27 cellular contexts compared by ENCODE assay signal in the genomic region with DNA sequence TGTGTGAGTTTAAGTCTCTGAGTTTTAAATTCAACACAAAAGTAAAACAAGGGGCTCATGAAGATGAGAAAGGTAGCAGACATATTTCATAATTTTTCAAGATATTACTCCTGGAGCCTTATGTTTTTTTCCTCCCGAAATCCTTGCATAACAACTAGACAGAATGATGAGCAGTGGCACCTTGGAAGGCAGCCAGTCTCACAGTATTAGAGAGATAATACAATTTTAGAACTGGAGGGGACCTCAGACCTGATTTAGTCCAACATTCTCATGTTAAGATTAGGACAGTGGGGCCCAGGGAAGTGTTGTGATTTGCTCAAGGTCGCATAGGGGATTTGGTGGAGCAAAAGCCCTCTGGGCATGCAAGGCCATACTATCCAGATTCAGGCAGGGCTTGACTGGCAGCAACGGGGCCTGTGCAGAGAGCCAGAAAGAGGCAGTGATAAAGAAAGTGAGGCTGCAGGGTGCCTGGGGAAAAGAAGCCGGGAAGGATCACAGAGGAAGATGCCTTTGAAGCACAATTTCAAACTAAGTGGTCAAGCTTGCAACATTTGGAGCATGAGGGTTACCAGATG. TPM values are rescaled to one million over a fixed set of nuclear protein-coding genes. Genes with fewer than 3 reads are reported as not detected.
A peak's percentile ranks its signal among the peaks of the same experiment; 100 is the strongest.
DNase-seq lines count a peak whose midpoint lies in the region; ATAC-seq and TF ChIP-seq lines count a peak whose summit lies in the region.
"Had no signal": no experiment of that assay in that cellular context is flagged by ENCODE, and none has a peak within 500 bp of the region (broad histone marks: within the 10 kb centered on the region; RNA-seq: fewer than 3 reads in every experiment).

No MANE protein-coding gene starts in this region.

- peak; percentile 80 for ATAC-seq in Right ventricle myocardium inferior
- ATAC-seq in left lobe of liver, result peak; percentile 70
- no peak for ATAC-seq in GM18867 (IDR thresholded peaks at IDR 0.05; ENCODE audit: unreplicated experiment)
- ATAC-seq in activated T-cell treated with anti-CD3 and anti-CD28 coated beads, Interleukin-2, amount 50 U/mL, for 72 hours (replicated peaks in 1 of 2), result no peak
- ATAC-seq: activated CD8-positive, alpha-beta memory T cell treated with anti-CD3 and anti-CD28 coated beads, Interleukin-2, amount 10 ng/mL, durations not matched to agents 7 days and 5 days; activated T-helper 17 cell treated with anti-CD3 and anti-CD28 coated beads, Interleukin-2, amount 50 U/mL, for 72 hours; naive thymus-derived CD8-positive, alpha-beta T cell had no signal

- TF ChIP-seq CTCF in endodermal cell (conservative IDR thresholded peaks at IDR 0.05), result no peak
- no peak for TF ChIP-seq CTCF in progenitor cell of endocrine pancreas (IDR thresholded peaks at IDR 0.05; ENCODE audit: unreplicated experiment)

- intact Hi-C loops in Right ventricle myocardium inferior (cut with DNase I), result no loop called here
- intact Hi-C loops in cardiac septum (cut with DNase I), result loop anchor here (5.0 kb wide), 1 partner anchor 117 kb away; no protein-coding TSS in a partner anchor

- H3K36me3 Mint-ChIP-seq in endodermal cell (ENCODE audit: low read depth), result no peaks in the 10 kb centered on the region
- no peaks in the 10 kb centered on the region for H3K36me3 Mint-ChIP-seq in activated T-cell treated with anti-CD3 and anti-CD28 coated beads, Interleukin-2, amount 50 U/mL, for 72 hours (ENCODE audit: insufficient read depth in 2 of 2)
- H3K36me3 Mint-ChIP-seq in progenitor cell of endocrine pancreas (ENCODE audit: insufficient read depth), result no peaks in the 10 kb centered on the region
- H3K36me3 Mint-ChIP-seq: activated CD8-positive, alpha-beta memory T cell treated with anti-CD3 and anti-CD28 coated beads, Interleukin-2, amount 10 ng/mL, durations not matched to agents 7 days and 5 days; activated naive CD4-positive, alpha-beta T cell treated with anti-CD3 and anti-CD28 coated beads, Interleukin-2, amount 50 U/mL, for 24 hours; CD8-positive, alpha-beta memory T cell; mesothelial cell of epicardium; naive thymus-derived CD8-positive, alpha-beta T cell had no signal

- H3K4me1 ChIP-seq in endodermal cell (ENCODE audit: control insufficient read depth, insufficient read depth, low read length), result no peaks in the 10 kb centered on the region
- H3K4me1 ChIP-seq: ascending aorta had no signal

- no peak for DNase-seq in Right ventricle myocardium inferior (ENCODE audit: missing footprints)
- no peak for DNase-seq in cardiac septum (ENCODE audit: low spot score)
- DNase-seq in endodermal cell, result peak; percentile 32
- DNase-seq in left lobe of liver (ENCODE audit: low spot score), result no peak
- DNase-seq in activated T-cell treated with anti-CD3 and anti-CD28 coated beads, Interleukin-2, amount 50 U/mL, for 72 hours, result no peak
- DNase-seq in progenitor cell of endocrine pancreas (ENCODE audit: low spot score, unreplicated experiment), result no peak
- DNase-seq in stimulated activated CD4-positive, alpha-beta T cell treated with anti-CD3 and anti-CD28 coated beads, Interleukin-4, amount 100 ng/mL, for 4 hours, result no peak
- DNase-seq: activated CD4-positive, alpha-beta T cell treated with anti-CD3 and anti-CD28 coated beads, Interleukin-2, amount 50 U/mL, for 1 hour; activated CD8-positive, alpha-beta memory T cell treated with anti-CD3 and anti-CD28 coated beads, Interleukin-2, amount 10 ng/mL, durations not matched to agents 7 days and 5 days; AML-193; CD8-positive, alpha-beta memory T cell; cerebellar nuclear complex; DMS53; GF-D8; MV-4-11; naive thymus-derived CD8-positive, alpha-beta T cell; NCI-H187; NCI-H526; sigmoid colon; T-helper 9 cell; transverse colon had no signal

- no peak overlapping the region for H3K4me3 Mint-ChIP-seq in endodermal cell
- H3K4me3 Mint-ChIP-seq in activated T-cell treated with anti-CD3 and anti-CD28 coated beads, Interleukin-2, amount 50 U/mL, for 72 hours, result no peak overlapping the region
- no peak overlapping the region for H3K4me3 Mint-ChIP-seq in progenitor cell of endocrine pancreas (ENCODE audit: low read depth)
- H3K4me3 Mint-ChIP-seq: activated CD8-positive, alpha-beta memory T cell treated with anti-CD3 and anti-CD28 coated beads, Interleukin-2, amount 10 ng/mL, durations not matched to agents 7 days and 5 days; activated naive CD4-positive, alpha-beta T cell treated with anti-CD3 and anti-CD28 coated beads, Interleukin-2, amount 50 U/mL, for 24 hours; activated T-helper 17 cell treated with anti-CD3 and anti-CD28 coated beads, Interleukin-2, amount 50 U/mL, for 72 hours; CD8-positive, alpha-beta memory T cell; mesothelial cell of epicardium; naive thymus-derived CD8-positive, alpha-beta T cell had no signal

- H3K27me3 ChIP-seq in endodermal cell (ENCODE audit: control insufficient read depth, insufficient read depth, low read length, poor library complexity, severe bottlenecking), result no peaks in the 10 kb centered on the region
- H3K27me3 ChIP-seq: ascending aorta, sigmoid colon, transverse colon had no signal

- H3K4me1 Mint-ChIP-seq in endodermal cell (peaks cover 8% of the 10 kb centered on the region), progenitor cell of endocrine pancreas (ENCODE audit: low read depth) (peaks cover 6% of the 10 kb centered on the region)
- H3K4me1 Mint-ChIP-seq in activated T-cell treated with anti-CD3 and anti-CD28 coated beads, Interleukin-2, amount 50 U/mL, for 72 hours (ENCODE audit: low read depth), result no peaks in the 10 kb centered on the region
- H3K4me1 Mint-ChIP-seq: activated CD8-positive, alpha-beta memory T cell treated with anti-CD3 and anti-CD28 coated beads, Interleukin-2, amount 10 ng/mL, durations not matched to agents 7 days and 5 days; activated naive CD4-positive, alpha-beta T cell treated with anti-CD3 and anti-CD28 coated beads, Interleukin-2, amount 50 U/mL, for 24 hours; activated T-helper 17 cell treated with anti-CD3 and anti-CD28 coated beads, Interleukin-2, amount 50 U/mL, for 72 hours; CD8-positive, alpha-beta memory T cell; naive thymus-derived CD8-positive, alpha-beta T cell had no signal

- H3K36me3 ChIP-seq in endodermal cell (ENCODE audit: control insufficient read depth, insufficient read depth, low read length), result no peaks in the 10 kb centered on the region
- H3K36me3 ChIP-seq: ascending aorta, sigmoid colon, transverse colon had no signal

- H3K27ac ChIP-seq in endodermal cell (ENCODE audit: low read depth, low read length), result no peak overlapping the region
- H3K27ac ChIP-seq: ascending aorta, epithelial cell of prostate, sigmoid colon, transverse colon had no signal

- H3K9me3 ChIP-seq in endodermal cell (ENCODE audit: control insufficient read depth, low read length), result no peaks in the 10 kb centered on the region
- H3K9me3 ChIP-seq: ascending aorta, sigmoid colon, transverse colon had no signal

- H3K27ac Mint-ChIP-seq in endodermal cell (no peak overlapping the region), progenitor cell of endocrine pancreas (no peak overlapping the region)
- no peak overlapping the region for H3K27ac Mint-ChIP-seq in activated T-cell treated with anti-CD3 and anti-CD28 coated beads, Interleukin-2, amount 50 U/mL, for 72 hours
- H3K27ac Mint-ChIP-seq: activated CD8-positive, alpha-beta memory T cell treated with anti-CD3 and anti-CD28 coated beads, Interleukin-2, amount 10 ng/mL, durations not matched to agents 7 days and 5 days; activated naive CD4-positive, alpha-beta T cell treated with anti-CD3 and anti-CD28 coated beads, Interleukin-2, amount 50 U/mL, for 24 hours; activated T-helper 17 cell treated with anti-CD3 and anti-CD28 coated beads, Interleukin-2, amount 50 U/mL, for 72 hours; CD8-positive, alpha-beta memory T cell; mesothelial cell of epicardium; naive thymus-derived CD8-positive, alpha-beta T cell had no signal

- no peak overlapping the region for H3K9ac ChIP-seq in endodermal cell (ENCODE audit: extremely low read depth, low read length, poor library complexity, severe bottlenecking)

- WGBS in endodermal cell (ENCODE audit: insufficient coverage in 1 of 2, insufficient read length in 1 of 2), 2 experiments, result 72 to 79% methylated on average over 2 to 4 of the region's 4 CpGs

- H3K9me3 Mint-ChIP-seq in endodermal cell (no peaks in the 10 kb centered on the region), progenitor cell of endocrine pancreas (ENCODE audit: low read depth) (no peaks in the 10 kb centered on the region)
- no peaks in the 10 kb centered on the region for H3K9me3 Mint-ChIP-seq in activated T-cell treated with anti-CD3 and anti-CD28 coated beads, Interleukin-2, amount 50 U/mL, for 72 hours
- H3K9me3 Mint-ChIP-seq: activated naive CD4-positive, alpha-beta T cell treated with anti-CD3 and anti-CD28 coated beads, Interleukin-2, amount 50 U/mL, for 24 hours; activated T-helper 17 cell treated with anti-CD3 and anti-CD28 coated beads, Interleukin-2, amount 50 U/mL, for 72 hours; CD8-positive, alpha-beta memory T cell; mesothelial cell of epicardium; naive thymus-derived CD8-positive, alpha-beta T cell had no signal

- H3K27me3 Mint-ChIP-seq in endodermal cell (ENCODE audit: insufficient read depth) (no peaks in the 10 kb centered on the region), progenitor cell of endocrine pancreas (no peaks in the 10 kb centered on the region)
- no peaks in the 10 kb centered on the region for H3K27me3 Mint-ChIP-seq in activated T-cell treated with anti-CD3 and anti-CD28 coated beads, Interleukin-2, amount 50 U/mL, for 72 hours (ENCODE audit: low read depth)
- H3K27me3 Mint-ChIP-seq: activated naive CD4-positive, alpha-beta T cell treated with anti-CD3 and anti-CD28 coated beads, Interleukin-2, amount 50 U/mL, for 24 hours had no signal

- H3K4me3 ChIP-seq in endodermal cell (ENCODE audit: low read length), result no peak overlapping the region
- H3K4me3 ChIP-seq: ascending aorta, sigmoid colon, transverse colon had no signal

RNA-seq across cellular contexts. Expression of a gene that starts 31.4 kb away (rescaled TPM):
- total RNA-seq in Right ventricle myocardium inferior (8.6 TPM), cardiac septum (16.1 TPM), endodermal cell (10 to 100 TPM; 63.8 to 77.5 TPM), left lobe of liver (5.3 TPM), progenitor cell of endocrine pancreas (84.8 and 86.7 TPM in 2 replicates)
- polyA plus RNA-seq in endodermal cell (2013, experiment 1 of 2), result 53.2 TPM
- polyA plus RNA-seq in endodermal cell (2013, experiment 2 of 2), result 51.7 TPM
- 10 to 100 TPM; 21.5 to 22.2 TPM for total RNA-seq in activated T-cell treated with anti-CD3 and anti-CD28 coated beads, Interleukin-2, amount 50 U/mL, for 72 hours

Comparison
In these comparisons a context has a peak if more than half of its experiments do, and no peak if none do; other contexts are left out.
1. ATAC-seq: peak in Right ventricle myocardium inferior (single experiment) and left lobe of liver (single experiment); none in GM18867 (single experiment) and activated T-cell treated with anti-CD3 and anti-CD28 coated beads, Interleukin-2, amount 50 U/mL, for 72 hours (0 of 2).